1 cellular context compared by ENCODE assay signal in genomic region chr15:90221251-90221900, GRCh38.
TF ChIP-seq lines count a peak whose summit lies in the region.

No MANE protein-coding gene starts in this region.

TF ChIP-seq in endothelial cell of umbilical vein, 7 proteins besides CTCF, POLR2A, EP300 and RAD21:
- TF ChIP-seq FOS (IDR thresholded peaks at IDR 0.05; ENCODE audit: borderline replicate concordance, insufficient read depth, low read length) (no peak), MAX (IDR thresholded peaks at IDR 0.05; ENCODE audit: insufficient read depth, insufficient read length) (no peak), GATA2 (IDR thresholded peaks at IDR 0.05; ENCODE audit: insufficient read depth, insufficient read length, low read depth, low read length) (no peak)
